ENCODE assay signal across 15 cellular contexts in genomic region chr18:22185723-22186386, GRCh38. TPM values are rescaled to one million over a fixed set of nuclear protein-coding genes. Genes with fewer than 3 reads are reported as not detected.
DNase-seq lines count a peak whose midpoint lies in the region; ATAC-seq, FAIRE-seq and TF ChIP-seq lines count a peak whose summit lies in the region.
"Had no signal": no experiment of that assay in that cellular context is flagged by ENCODE, and none has a peak within 500 bp of the region (broad histone marks: within the 10 kb centered on the region; RNA-seq: fewer than 3 reads in every experiment).

No MANE protein-coding gene starts in this region.

- peaks cover 96% of the 10 kb centered on the region for H3K36me3 Mint-ChIP-seq in Calu3 (ENCODE audit: insufficient read depth, unreplicated experiment)
- H3K36me3 Mint-ChIP-seq: activated naive CD8-positive, alpha-beta T cell treated with anti-CD3 and anti-CD28 coated beads for 36 hours; naive B cell had no signal

- BruUV-seq in Calu3 (replicated peaks; lab: Mats Ljungman, UMichigan): no TSS peak

- peak overlapping the region in 3 of 4 donors; percentile 24 to 61 (median 39) for H3K27ac ChIP-seq in Peyer's patch
- peak overlapping the region; percentile 66 to 99 (median 76) for H3K27ac ChIP-seq in heart right ventricle
- H3K27ac ChIP-seq in pancreas: peak overlapping the region; percentile 12 to 80 (median 50)

- POLR2A ChIA-PET in HEK293T (lab: Yijun Ruan, JAX): no interaction called here

- intact Hi-C loops in Calu3 (cut with micrococcal nuclease; ENCODE audit: unreplicated experiment): loop anchor here (10.0 kb wide), 2 partner anchors 249 to 529 kb away; no protein-coding TSS in a partner anchor
- intact Hi-C loops in heart right ventricle (cut with DNase I): loop anchor here in 3 of 10 donors (5.0 kb wide), 1 partner anchor 81 kb away; no protein-coding TSS in a partner anchor
- intact Hi-C loops in pancreas (cut with DNase I): no loop called here

- ATAC-seq in heart right ventricle (peak in 1 of 8 donors; percentile 8), pancreas (peak; percentile 23 to 66 (median 46))

- H3K27me3 ChIP-seq in Peyer's patch (no peaks in the 10 kb centered on the region), heart right ventricle (peaks cover 0 to 3% (median 0%) of the 10 kb centered on the region in 7 donors), pancreas (no peaks in the 10 kb centered on the region)

- TF ChIP-seq POLR2A in Peyer's patch (IDR thresholded peaks at IDR 0.05): no peak

- peaks cover 0 to 22% (median 0%) of the 10 kb centered on the region in 3 donors for H3K36me3 ChIP-seq in Peyer's patch
- peaks cover 0 to 91% (median 29%) of the 10 kb centered on the region in 9 donors for H3K36me3 ChIP-seq in heart right ventricle
- H3K36me3 ChIP-seq in pancreas: peaks cover 0 to 46% (median 3%) of the 10 kb centered on the region in 3 donors

- no peak overlapping the region for H3K4me3 ChIP-seq in Peyer's patch
- H3K4me3 ChIP-seq in heart right ventricle: no peak overlapping the region
- H3K4me3 ChIP-seq in pancreas: no peak overlapping the region

- H3K27ac Mint-ChIP-seq in Calu3 (ENCODE audit: unreplicated experiment): peak overlapping the region; percentile 93
- H3K27ac Mint-ChIP-seq: activated naive CD8-positive, alpha-beta T cell treated with anti-CD3 and anti-CD28 coated beads for 36 hours; T-helper 2 cell treated with Interferon-gamma antibody and Interleukin-4, amounts not matched to agents 5 μg/mL and 100 μg/mL, for 36 hours had no signal

- CTCF ChIA-PET in Calu3 (lab: Charles Lee): interaction anchor here (0.6 to 3.5 kb wide), 7 partner anchors 8 to 377 kb away, joined by 3 to 21 read pairs (median 5); no protein-coding TSS in a partner anchor
- CTCF ChIA-PET in HEK293T (lab: Yijun Ruan, JAX): no interaction called here

- peaks cover 0 to 50% (median 2%) of the 10 kb centered on the region in 4 donors for H3K4me1 ChIP-seq in Peyer's patch
- H3K4me1 ChIP-seq in heart right ventricle: peaks cover 21 to 99% (median 85%) of the 10 kb centered on the region in 9 donors
- H3K4me1 ChIP-seq in pancreas: peaks cover 75 to 85% (median 79%) of the 10 kb centered on the region in 3 donors

- no peaks in the 10 kb centered on the region for H3K9me3 Mint-ChIP-seq in Calu3 (ENCODE audit: low read depth, unreplicated experiment)
- H3K9me3 Mint-ChIP-seq: activated naive CD8-positive, alpha-beta T cell treated with anti-CD3 and anti-CD28 coated beads for 36 hours; T-helper 2 cell treated with Interferon-gamma antibody and Interleukin-4, amounts not matched to agents 5 μg/mL and 100 μg/mL, for 36 hours had no signal

- 47 to 56% methylated on average over 10 of the region's 10 CpGs for WGBS in heart right ventricle, 2 donors
- 43 to 53% methylated on average over 10 of the region's 10 CpGs for WGBS in pancreas, 2 donors

- H3K27me3 Mint-ChIP-seq in Calu3 (ENCODE audit: unreplicated experiment): no peaks in the 10 kb centered on the region

- H3K4me3 Mint-ChIP-seq in Calu3 (ENCODE audit: low read depth, unreplicated experiment): peak overlapping the region; percentile 58
- H3K4me3 Mint-ChIP-seq: activated naive CD8-positive, alpha-beta T cell treated with anti-CD3 and anti-CD28 coated beads for 36 hours; naive B cell; T-helper 2 cell treated with Interferon-gamma antibody and Interleukin-4, amounts not matched to agents 5 μg/mL and 100 μg/mL, for 36 hours had no signal

- peaks cover 72% of the 10 kb centered on the region for H3K4me1 Mint-ChIP-seq in Calu3 (ENCODE audit: low read depth, unreplicated experiment)

- DNase-seq in Calu3: no peak
- no peak for DNase-seq in Peyer's patch
- DNase-seq in heart right ventricle: no peak
- DNase-seq in pancreas: peak in 1 of 6 donors; percentile 20
- no peak for DNase-seq in NCI-H526 (lab: John Stamatoyannopoulos, UW)
- DNase-seq in medulla oblongata (ENCODE audit: extremely low spot score): no peak
- DNase-seq in HEK293T (ENCODE audit: extremely low spot score): no peak
- DNase-seq in HT-29 (ENCODE audit: low spot score): no peak
- DNase-seq: activated CD4-positive, alpha-beta T cell treated with anti-CD3 and anti-CD28 coated beads for 4 hours; activated naive CD8-positive, alpha-beta T cell treated with anti-CD3 and anti-CD28 coated beads for 36 hours; activated T-cell treated with anti-CD3 and anti-CD28 coated beads for 4 hours; naive B cell; NCI-H187 treated with DMSO at 0.1 percent for 48 hours had no signal

- TF ChIP-seq CTCF in Calu3 (IDR thresholded peaks at IDR 0.05; ENCODE audit: unreplicated experiment) (no peak), Peyer's patch (IDR thresholded peaks at IDR 0.05) (peak in 2 of 6 experiments; percentile 12 to 16), heart right ventricle (IDR thresholded peaks at IDR 0.05) (no peak), pancreas (IDR thresholded peaks at IDR 0.05) (no peak)

- no peaks in the 10 kb centered on the region for H3K9me3 ChIP-seq in Peyer's patch
- H3K9me3 ChIP-seq in heart right ventricle: no peaks in the 10 kb centered on the region
- H3K9me3 ChIP-seq in pancreas: no peaks in the 10 kb centered on the region

- FAIRE-seq in pancreas (lab: Jason Lieb, UNC): no peak
- FAIRE-seq: D721Med had no signal

TF ChIP-seq in HEK293T, 16 proteins besides CTCF, POLR2A, EP300 and RAD21:
- no peak for TF ChIP-seq SP1 (IDR thresholded peaks at IDR 0.05)

RNA-seq across cellular contexts. Expression of gene GATA6, which starts 16.5 kb away (rescaled TPM):
- total RNA-seq in Calu3 (2022) (54.6 and 58.4 TPM in 2 replicates), Peyer's patch (100 to 1,000 TPM in 3 of 4 donors, 10 to 100 TPM in 1; 24.8 to 127 (median 114) TPM), heart right ventricle (10 to 100 TPM; 54.6 to 99.5 (median 73.4) TPM), pancreas (10 to 100 TPM; 18.8 to 36.4 (median 24.9) TPM)
- polyA plus RNA-seq in heart right ventricle (10 to 100 TPM; 36.7 to 46.5 TPM), pancreas (10 to 100 TPM; 15.4 to 20.1 TPM)
- 66.5 and 73.8 TPM in 2 replicates for total RNA-seq in HT-29 (2014; rRNA removed; shearing (Covaris generic))
- total RNA-seq: activated naive CD8-positive, alpha-beta T cell treated with anti-CD3 and anti-CD28 coated beads for 36 hours had no signal
